In the genomic region with DNA sequence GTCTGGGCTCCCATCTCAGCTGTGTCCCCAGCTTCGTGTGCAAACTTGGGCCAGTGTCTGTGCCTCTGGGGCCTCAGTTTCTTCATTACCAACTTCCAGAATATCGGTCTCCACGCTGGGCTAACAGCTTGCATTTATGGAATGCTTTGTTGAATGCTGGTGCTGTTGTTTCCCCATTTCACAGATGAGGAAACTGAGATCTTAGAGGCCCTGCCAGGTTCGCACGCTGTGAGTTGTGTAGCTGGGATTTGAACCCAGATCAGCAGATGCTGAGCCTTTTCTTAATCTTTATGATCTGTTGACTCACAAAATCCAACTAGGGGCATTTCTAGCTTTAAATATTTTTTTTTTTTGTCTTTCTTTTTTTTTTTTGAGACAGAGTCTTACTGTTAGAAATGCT, we compare ENCODE assay signal across 17 cellular contexts.
DNase-seq lines count a peak whose midpoint lies in the region; ATAC-seq, FAIRE-seq and TF ChIP-seq lines count a peak whose summit lies in the region.
"Had no signal": no experiment of that assay in that cellular context is flagged by ENCODE, and none has a peak within 500 bp of the region (broad histone marks: within the 10 kb centered on the region; RNA-seq: fewer than 3 reads in every experiment).

No MANE protein-coding gene starts in this region.

- no peak overlapping the region for H2BK15ac ChIP-seq in mesenchymal stem cell (ENCODE audit: low read depth, poor library complexity, severe bottlenecking)

- H2AK5ac ChIP-seq in mesenchymal stem cell (ENCODE audit: low read length, severe bottlenecking), result no peak overlapping the region

- no peak overlapping the region for H2BK12ac ChIP-seq in mesenchymal stem cell (ENCODE audit: low read length in 2 of 2)

- H2BK5ac ChIP-seq in mesenchymal stem cell (ENCODE audit: low read depth, low read length, poor library complexity, severe bottlenecking), result no peak overlapping the region

- no peak overlapping the region for H2BK120ac ChIP-seq in mesenchymal stem cell (ENCODE audit: low read depth, low read length)

- H4K20me1 ChIP-seq in HepG2 (ENCODE audit: insufficient read depth, low read length) (no peaks in the 10 kb centered on the region), PC-3 (ENCODE audit: low read length) (no peaks in the 10 kb centered on the region)
- H4K20me1 ChIP-seq: BLaER1 treated with 17β-estradiol and CSF1 and Interleukin-3, amounts not matched to agents 10 nM and 100 nM had no signal

- peak overlapping the region; percentile 73 for H4K8ac ChIP-seq in mesenchymal stem cell (ENCODE audit: low read length)

- H4K91ac ChIP-seq in mesenchymal stem cell (ENCODE audit: low read length), result no peak overlapping the region

- H3K4me3 ChIP-seq in HepG2 (replicated peaks in 1 of 3; ENCODE audit: insufficient read depth in 1 of 3, low read depth in 2 of 3, low read length in 3 of 3), result no peak overlapping the region
- H3K4me3 ChIP-seq in right lobe of liver, result no peak overlapping the region
- no peak overlapping the region for H3K4me3 ChIP-seq in mesenchymal stem cell (ENCODE audit: insufficient read depth in 1 of 2, low read depth in 1 of 2, low read length in 2 of 2)
- H3K4me3 ChIP-seq in PC-3 (ENCODE audit: low read length), result no peak overlapping the region
- no peak overlapping the region for H3K4me3 ChIP-seq in body of pancreas
- H3K4me3 ChIP-seq: BLaER1 treated with 17β-estradiol and CSF1 and Interleukin-3, amounts not matched to agents 10 nM and 100 nM had no signal

- CTCF ChIA-PET in HepG2 (lab: Yijun Ruan, JAX; ENCODE audit: low intra/inter-chr PET ratio, low total read pairs) (no interaction called here), PC-3 (lab: Charles Lee) (no interaction called here)

- in situ Hi-C loops in HepG2 (cut with HindIII; ENCODE audit: extremely low pct_ligation_motif_present, low pct_unique_long_range_greater_than_20kb), result no loop called here

- H3K18ac ChIP-seq in mesenchymal stem cell (ENCODE audit: low read depth in 1 of 2, low read length in 2 of 2), result no peak overlapping the region

- H3K4me1 ChIP-seq in HepG2 (ENCODE audit: insufficient read depth, low read length), result peaks cover 62% of the 10 kb centered on the region
- no peaks in the 10 kb centered on the region for H3K4me1 ChIP-seq in right lobe of liver
- peaks cover 5% of the 10 kb centered on the region for H3K4me1 ChIP-seq in mesenchymal stem cell (ENCODE audit: control insufficient read depth, insufficient read depth, low read depth, low read length)
- no peaks in the 10 kb centered on the region for H3K4me1 ChIP-seq in PC-3 (ENCODE audit: insufficient read depth, low read length)
- H3K4me1 ChIP-seq in body of pancreas, result no peaks in the 10 kb centered on the region

- no peak for FAIRE-seq in HepG2 (lab: Jason Lieb, UNC)
- FAIRE-seq: GM12892, H54 had no signal

- no peak overlapping the region for H3K23ac ChIP-seq in mesenchymal stem cell (ENCODE audit: low read length in 2 of 2)

- H3K14ac ChIP-seq in mesenchymal stem cell (ENCODE audit: low read length in 2 of 2), result no peak overlapping the region

- H3F3A ChIP-seq in PC-3 (ENCODE audit: low read length, unreplicated experiment), result no peaks in the 10 kb centered on the region

- WGBS in HepG2 (ENCODE audit: low lambda C conversion rate), result 98% methylated on average over 5 of the region's 5 CpGs
- WGBS in right lobe of liver (ENCODE audit: insufficient coverage, low coverage, low lambda C conversion rate, missing lambda C conversion rate), result 94% methylated on average over 3 of the region's 5 CpGs
- 91% methylated on average over 5 of the region's 5 CpGs for WGBS in mesenchymal stem cell
- 86 to 92% methylated on average over 5 of the region's 5 CpGs for WGBS in body of pancreas, 2 donors

- H3K9ac ChIP-seq in HepG2 (ENCODE audit: insufficient read depth, low read depth, low read length), result 0 out of 2 replicates have a peak overlapping the region, but pooled peaks have one; percentile 8
- no peak overlapping the region for H3K9ac ChIP-seq in mesenchymal stem cell (ENCODE audit: low read length)
- no peak overlapping the region for H3K9ac ChIP-seq in PC-3 (ENCODE audit: low read length)
- H3K9ac ChIP-seq: BLaER1 treated with 17β-estradiol and CSF1 and Interleukin-3, amounts not matched to agents 10 nM and 100 nM had no signal

- H3K79me2 ChIP-seq in HepG2 (ENCODE audit: insufficient read depth, low read length), result no peaks in the 10 kb centered on the region
- no peaks in the 10 kb centered on the region for H3K79me2 ChIP-seq in PC-3 (ENCODE audit: low read length)

- TF ChIP-seq CTCF in HepG2 (CRISPR knock-in tag; IDR thresholded peaks at IDR 0.05), result no peak
- no peak for TF ChIP-seq CTCF in right lobe of liver (IDR thresholded peaks at IDR 0.05)
- no peak for TF ChIP-seq CTCF in VCaP (conservative IDR thresholded peaks at IDR 0.05)
- no peak for TF ChIP-seq CTCF in PC-3 (conservative IDR thresholded peaks at IDR 0.05; ENCODE audit: low read depth, low read length)
- TF ChIP-seq CTCF in body of pancreas (IDR thresholded peaks at IDR 0.05), result no peak

- TF ChIP-seq RAD21 in HepG2 (CRISPR knock-in tag; IDR thresholded peaks at IDR 0.05), result no peak

- intact Hi-C loops in HepG2 (cut with micrococcal nuclease; ENCODE audit: unreplicated experiment), result loop anchor here (5.0 to 10.0 kb wide), 2 partner anchors 49 to 159 kb away; no protein-coding TSS in a partner anchor
- intact Hi-C loops in right lobe of liver (cut with DNase I), result no loop called here
- intact Hi-C loops in PC-3 (cut with micrococcal nuclease), result no loop called here
- intact Hi-C loops in body of pancreas (cut with DNase I), result no loop called here

- BruUV-seq in HepG2 (replicated peaks; lab: Mats Ljungman, UMichigan) (no TSS peak), PC-3 (replicated peaks; lab: Mats Ljungman, UMichigan) (no TSS peak)

- H3K27ac ChIP-seq in HepG2 (ENCODE audit: extremely low read length, insufficient read depth, low read length), result no peak overlapping the region
- no peak overlapping the region for H3K27ac ChIP-seq in right lobe of liver
- peak overlapping the region; percentile 51; the same call in 1 of the 2 replicates for H3K27ac ChIP-seq in VCaP
- no peak overlapping the region for H3K27ac ChIP-seq in mesenchymal stem cell (ENCODE audit: low read length, poor library complexity, severe bottlenecking)
- H3K27ac ChIP-seq in PC-3 (ENCODE audit: low read length), result no peak overlapping the region
- no peak overlapping the region for H3K27ac ChIP-seq in body of pancreas
- H3K27ac ChIP-seq: BLaER1 treated with 17β-estradiol and CSF1 and Interleukin-3, amounts not matched to agents 10 nM and 100 nM had no signal

- TF ChIP-seq POLR2A in HepG2 (IDR thresholded peaks at IDR 0.05; ENCODE audit: insufficient read depth in 1 of 2, low read depth in 2 of 2, low read length in 2 of 2), result no peak
- no peak for TF ChIP-seq POLR2A in right lobe of liver (IDR thresholded peaks at IDR 0.05)
- no peak for TF ChIP-seq POLR2A in body of pancreas (IDR thresholded peaks at IDR 0.05)

- no peak for ATAC-seq in HepG2
- no peak for ATAC-seq in right lobe of liver
- ATAC-seq in PC-3, result no peak
- ATAC-seq in body of pancreas, result no peak
- ATAC-seq: HCT116 had no signal

- no peaks in the 10 kb centered on the region for H3K9me2 ChIP-seq in PC-3 (replicated peaks; ENCODE audit: low read length)

- H3K27me3 ChIP-seq in HepG2 (ENCODE audit: control insufficient read depth in 1 of 2, insufficient read depth in 2 of 2, low read length in 2 of 2) (no peaks in the 10 kb centered on the region; a peak in 1 of 5 replicates), right lobe of liver (no peaks in the 10 kb centered on the region), mesenchymal stem cell (ENCODE audit: control insufficient read depth in 1 of 2, insufficient read depth in 1 of 2, low read length in 2 of 2) (no peaks in the 10 kb centered on the region), PC-3 (ENCODE audit: low read length) (no peaks in the 10 kb centered on the region), body of pancreas (no peaks in the 10 kb centered on the region)
- H3K27me3 ChIP-seq: BLaER1 treated with 17β-estradiol and CSF1 and Interleukin-3, amounts not matched to agents 10 nM and 100 nM had no signal

- H2AFZ ChIP-seq in HepG2 (ENCODE audit: low read length), result no peak overlapping the region
- H2AFZ ChIP-seq in mesenchymal stem cell (ENCODE audit: low read depth, low read length), result no peak overlapping the region
- H2AFZ ChIP-seq in PC-3 (ENCODE audit: low read length), result no peak overlapping the region

- DNase-seq in HepG2 (ENCODE audit: low spot score) (no peak), right lobe of liver (no peak), mesenchymal stem cell (no peak), PC-3 (no peak), body of pancreas (no peak), DMS79 treated with DMSO at 0.1 percent for 48 hours (lab: John Stamatoyannopoulos, UW) (no peak)
- no peak for DNase-seq in activated CD4-positive, CD25-positive, alpha-beta regulatory T cell (lab: John Stamatoyannopoulos, UW)
- DNase-seq: ACHN; CD4-positive, alpha-beta T cell; DMS79; EL; GDM1 had no signal

- H3K4me2 ChIP-seq in HepG2 (ENCODE audit: low read depth, low read length) (peak overlapping the region; percentile 19; the same call in 1 of the 2 replicates), mesenchymal stem cell (ENCODE audit: low read length, poor library complexity, severe bottlenecking) (no peak overlapping the region), PC-3 (ENCODE audit: low read length) (no peak overlapping the region)
- H3K4me2 ChIP-seq: BLaER1 treated with 17β-estradiol and CSF1 and Interleukin-3, amounts not matched to agents 10 nM and 100 nM had no signal

- H3K4ac ChIP-seq in mesenchymal stem cell (ENCODE audit: low read depth in 1 of 2, low read length in 2 of 2), result peak overlapping the region in 1 of 2 experiments; percentile 84

- H3K9me3 ChIP-seq in HepG2 (ENCODE audit: low read length), result no peaks in the 10 kb centered on the region
- H3K9me3 ChIP-seq in right lobe of liver, result no peaks in the 10 kb centered on the region
- peaks cover 5% of the 10 kb centered on the region for H3K9me3 ChIP-seq in mesenchymal stem cell (ENCODE audit: control insufficient read depth, low read length)
- no peaks in the 10 kb centered on the region for H3K9me3 ChIP-seq in PC-3 (ENCODE audit: low read length)
- H3K9me3 ChIP-seq in body of pancreas, result no peaks in the 10 kb centered on the region
- H3K9me3 ChIP-seq: BLaER1 treated with 17β-estradiol and CSF1 and Interleukin-3, amounts not matched to agents 10 nM and 100 nM had no signal

- POLR2A ChIA-PET in HepG2 (lab: Yijun Ruan, JAX), result no interaction called here
- POLR2A ChIA-PET in PC-3 (lab: Charles Lee; ENCODE audit: unreplicated experiment), result no interaction called here

- no peaks in the 10 kb centered on the region for H3K79me1 ChIP-seq in mesenchymal stem cell (replicated peaks; ENCODE audit: low read length, poor library complexity, severe bottlenecking)

- TF ChIP-seq EP300 in HepG2 (IDR thresholded peaks at IDR 0.05; ENCODE audit: low read depth in 2 of 2, low read length in 2 of 2), result no peak
- no peak for TF ChIP-seq EP300 in HepG2 (CRISPR knock-in tag; IDR thresholded peaks at IDR 0.05; ENCODE audit: borderline replicate concordance)

- H3K36me3 ChIP-seq in HepG2 (replicated peaks in 1 of 2; ENCODE audit: control insufficient read depth in 1 of 2, insufficient read depth in 2 of 2, low read length in 2 of 2), result no peaks in the 10 kb centered on the region
- H3K36me3 ChIP-seq in right lobe of liver, result no peaks in the 10 kb centered on the region
- H3K36me3 ChIP-seq in mesenchymal stem cell (ENCODE audit: control insufficient read depth in 1 of 2, insufficient read depth in 2 of 2, low read depth in 1 of 2, low read length in 2 of 2), result no peaks in the 10 kb centered on the region
- H3K36me3 ChIP-seq in PC-3 (ENCODE audit: low read depth, low read length), result no peaks in the 10 kb centered on the region
- H3K36me3 ChIP-seq in body of pancreas (replicated peaks in 1 of 2; ENCODE audit: insufficient read depth in 1 of 2, low read depth in 2 of 2), result no peaks in the 10 kb centered on the region
- H3K36me3 ChIP-seq: BLaER1 treated with 17β-estradiol and CSF1 and Interleukin-3, amounts not matched to agents 10 nM and 100 nM had no signal
